ENCODE assay signal across 6 cellular contexts in genomic region chr22:45535835-45536234, GRCh38. TPM values are rescaled to one million over a fixed set of nuclear protein-coding genes. Genes with fewer than 3 reads are reported as not detected.
"Had no signal": no experiment of that assay in that cellular context is flagged by ENCODE, and none has a peak within 500 bp of the region (broad histone marks: within the 10 kb centered on the region; RNA-seq: fewer than 3 reads in every experiment).

No MANE protein-coding gene starts in this region.

RNA-seq across cellular contexts. Expression of gene FBLN1, which starts 33.2 kb away (rescaled TPM):
- total RNA-seq: activated CD4-positive, alpha-beta T cell treated with anti-CD3 and anti-CD28 coated beads, Interleukin-2, amount 10 ng/mL, durations not matched to agents 24 days and 14 days; activated CD8-positive, alpha-beta memory T cell treated with anti-CD3 and anti-CD28 coated beads for 36 hours; activated T-cell treated with anti-CD3 and anti-CD28 coated beads, Interleukin-2, amount 50 U/mL, for 72 hours; OCI-LY7; T-helper 1 cell treated with Interleukin-12 subunit alpha and Interleukin-12 subunit beta and Interleukin-4 antibody, amounts not matched to agents 30 ng/mL and 1 ng/mL, for 36 hours; T-helper 2 cell treated with Interferon-gamma antibody and Interleukin-4, amounts not matched to agents 100 ng/mL and 5 ng/mL, for 36 hours had no signal
